In genomic region chr6:125058562-125058961, GRCh38 we compare ENCODE assay signal across 27 cellular contexts.
"Had no signal": no experiment of that assay in that cellular context is flagged by ENCODE, and none has a peak within 500 bp of the region (broad histone marks: within the 10 kb centered on the region; RNA-seq: fewer than 3 reads in every experiment).

No MANE protein-coding gene starts in this region.

- ATAC-seq: activated CD4-positive, alpha-beta T cell treated with anti-CD3 and anti-CD28 coated beads for 36 hours; activated T-cell treated with anti-CD3 and anti-CD28 coated beads, Interleukin-2, amount 50 U/mL, for 72 hours had no signal

- H3K36me3 ChIP-seq: adrenal gland, MG63, Peyer's patch, SJCRH30 had no signal

- H3K4me3 ChIP-seq: adrenal gland, MG63, Peyer's patch, SJCRH30 had no signal

- H3K9me3 Mint-ChIP-seq: activated CD4-positive, alpha-beta memory T cell treated with anti-CD3 and anti-CD28 coated beads, Interleukin-2, amount 10 ng/mL, durations not matched to agents 7 days and 5 days; activated naive CD4-positive, alpha-beta T cell treated with anti-CD3 and anti-CD28 coated beads, Interleukin-2, amount 10 ng/mL, durations not matched to agents 7 days and 5 days; activated naive CD8-positive, alpha-beta T cell treated with anti-CD3 and anti-CD28 coated beads for 36 hours; activated T-cell treated with anti-CD3 and anti-CD28 coated beads, Interleukin-2, amount 50 U/mL, for 72 hours; activated T-helper 2 cell treated with anti-CD3 and anti-CD28 coated beads, Interferon-gamma antibody, Interleukin-2, Interleukin-4, amounts not matched to agents 10 μg/mL and 5 μg/mL and 100 μg/mL, durations not matched to agents 14 hours and 24 hours and 36 hours had no signal

- H3K4me1 ChIP-seq: adrenal gland, Peyer's patch, SJCRH30 had no signal

- H3K27me3 Mint-ChIP-seq: activated CD4-positive, alpha-beta memory T cell treated with anti-CD3 and anti-CD28 coated beads, Interleukin-2, amount 10 ng/mL, durations not matched to agents 7 days and 5 days; activated CD4-positive, alpha-beta T cell treated with anti-CD3 and anti-CD28 coated beads for 36 hours; activated naive CD8-positive, alpha-beta T cell treated with anti-CD3 and anti-CD28 coated beads for 36 hours had no signal

- H3K36me3 Mint-ChIP-seq: activated naive CD4-positive, alpha-beta T cell treated with anti-CD3 and anti-CD28 coated beads, Interleukin-2, amount 10 ng/mL, durations not matched to agents 7 days and 5 days; activated naive CD8-positive, alpha-beta T cell treated with anti-CD3 and anti-CD28 coated beads for 36 hours had no signal

- H3K27ac Mint-ChIP-seq: activated CD4-positive, alpha-beta memory T cell treated with anti-CD3 and anti-CD28 coated beads, Interleukin-2, amount 10 ng/mL, durations not matched to agents 7 days and 5 days; activated CD4-positive, alpha-beta T cell treated with anti-CD3 and anti-CD28 coated beads for 36 hours; activated naive CD4-positive, alpha-beta T cell treated with anti-CD3 and anti-CD28 coated beads, Interleukin-2, amount 10 ng/mL, durations not matched to agents 7 days and 5 days; activated naive CD8-positive, alpha-beta T cell treated with anti-CD3 and anti-CD28 coated beads for 36 hours; activated T-cell treated with anti-CD3 and anti-CD28 coated beads, Interleukin-2, amount 50 U/mL, for 72 hours; activated T-helper 2 cell treated with anti-CD3 and anti-CD28 coated beads, Interferon-gamma antibody, Interleukin-2, Interleukin-4, amounts not matched to agents 10 μg/mL and 5 μg/mL and 100 μg/mL, durations not matched to agents 14 hours and 24 hours and 36 hours had no signal

- H3K4me3 Mint-ChIP-seq: activated CD4-positive, alpha-beta memory T cell treated with anti-CD3 and anti-CD28 coated beads, Interleukin-2, amount 10 ng/mL, durations not matched to agents 7 days and 5 days; activated CD4-positive, alpha-beta T cell treated with anti-CD3 and anti-CD28 coated beads for 36 hours; activated naive CD4-positive, alpha-beta T cell treated with anti-CD3 and anti-CD28 coated beads, Interleukin-2, amount 10 ng/mL, durations not matched to agents 7 days and 5 days; activated naive CD8-positive, alpha-beta T cell treated with anti-CD3 and anti-CD28 coated beads for 36 hours; activated T-cell treated with anti-CD3 and anti-CD28 coated beads, Interleukin-2, amount 50 U/mL, for 72 hours had no signal

- H3K27me3 ChIP-seq: adrenal gland, MG63, Peyer's patch, SJCRH30 had no signal

- H3K9me3 ChIP-seq: adrenal gland, MG63, Peyer's patch, SJCRH30, SK-N-SH had no signal

- DNase-seq: activated CD4-positive, alpha-beta memory T cell treated with anti-CD3 and anti-CD28 coated beads, Interleukin-2, amount 10 ng/mL, durations not matched to agents 7 days and 5 days; activated CD4-positive, alpha-beta T cell treated with anti-CD3 and anti-CD28 coated beads for 36 hours; activated CD4-positive, alpha-beta T cell treated with anti-CD3 and anti-CD28 coated beads, Interleukin-2, amount 50 U/mL, for 1 hour; activated gamma-delta T cell treated with Interleukin-2 at 50 U/mL for 16 hours; activated naive CD4-positive, alpha-beta T cell treated with anti-CD3 and anti-CD28 coated beads, Interleukin-2, amount 10 ng/mL, durations not matched to agents 7 days and 5 days; activated naive CD8-positive, alpha-beta T cell treated with anti-CD3 and anti-CD28 coated beads for 36 hours; activated T-cell treated with anti-CD3 and anti-CD28 coated beads for 4 hours; activated T-cell treated with anti-CD3 and anti-CD28 coated beads, Interleukin-2, amount 50 U/mL, for 72 hours; adrenal gland; anterior cingulate cortex; MG63; MV-4-11; NCI-H1092 treated with DMSO at 0.1 percent for 48 hours; NCI-H1417 treated with DMSO at 0.1 percent for 48 hours; NCI-H1694 treated with DMSO at 0.1 percent for 48 hours; NCI-H2029 treated with DMSO at 0.1 percent for 48 hours; NCI-H345; NCI-H510A; NCI-H526 treated with DMSO at 0.1 percent for 48 hours; Peyer's patch; Right ventricle myocardium superior; SJCRH30; SK-N-SH; T-helper 1 cell had no signal

- H3K27ac ChIP-seq: adrenal gland, Peyer's patch, RWPE1, SJCRH30, VCaP had no signal

- H3K4me1 Mint-ChIP-seq: activated CD4-positive, alpha-beta T cell treated with anti-CD3 and anti-CD28 coated beads for 36 hours; activated naive CD4-positive, alpha-beta T cell treated with anti-CD3 and anti-CD28 coated beads, Interleukin-2, amount 10 ng/mL, durations not matched to agents 7 days and 5 days; activated naive CD8-positive, alpha-beta T cell treated with anti-CD3 and anti-CD28 coated beads for 36 hours had no signal
